In genomic region chr1:21670059-21670881, GRCh38 we compare ENCODE assay signal across 1 cellular context.
A peak's percentile ranks its signal among the peaks of the same experiment; 100 is the strongest.
TF ChIP-seq lines count a peak whose summit lies in the region.

No MANE protein-coding gene starts in this region.

TF ChIP-seq in K562, 482 proteins besides CTCF, POLR2A, EP300 and RAD21 (continued from another document and continues in another):
- peak in 1 of 2 experiments; percentile 30; a peak in 1 of 4 replicates for TF ChIP-seq FOXK2 (conservative IDR thresholded peaks at IDR 0.05 in 1 of 2, IDR thresholded peaks at IDR 0.05 in 1 of 2; ENCODE audit: low read depth in 2 of 2)
- peak; percentile 84 for TF ChIP-seq ZNF395 (CRISPR knock-in tag; IDR thresholded peaks at IDR 0.05)
- TF ChIP-seq NFRKB (IDR thresholded peaks at IDR 0.05; ENCODE audit: low read depth): peak; percentile 59; the same call in 1 of the 2 replicates
- TF ChIP-seq NFATC3 (IDR thresholded peaks at IDR 0.05): peak; percentile 31; the same call in 1 of the 2 replicates
- peak; percentile 4 for TF ChIP-seq PRDM10 (IDR thresholded peaks at IDR 0.05; ENCODE audit: partially characterized antibody)
- TF ChIP-seq ZFX (CRISPR knock-in tag; IDR thresholded peaks at IDR 0.05): peak; percentile 71
- no peak for TF ChIP-seq ETV6 (IDR thresholded peaks at IDR 0.05; ENCODE audit: borderline replicate concordance in 1 of 2, low read depth in 2 of 2, low read length in 1 of 2)
- 0 out of 2 replicates have a peak, but pooled peaks have one; percentile 41 for TF ChIP-seq ETV6 (CRISPR knock-in tag; IDR thresholded peaks at IDR 0.05; ENCODE audit: borderline replicate concordance)
- TF ChIP-seq BACH1 (tag; IDR thresholded peaks at IDR 0.05): 0 out of 2 replicates have a peak, but pooled peaks have one; percentile 40
- TF ChIP-seq PML (IDR thresholded peaks at IDR 0.05; ENCODE audit: low read length): 0 out of 2 replicates have a peak, but pooled peaks have one; percentile 9
- TF ChIP-seq, protein P1, sequence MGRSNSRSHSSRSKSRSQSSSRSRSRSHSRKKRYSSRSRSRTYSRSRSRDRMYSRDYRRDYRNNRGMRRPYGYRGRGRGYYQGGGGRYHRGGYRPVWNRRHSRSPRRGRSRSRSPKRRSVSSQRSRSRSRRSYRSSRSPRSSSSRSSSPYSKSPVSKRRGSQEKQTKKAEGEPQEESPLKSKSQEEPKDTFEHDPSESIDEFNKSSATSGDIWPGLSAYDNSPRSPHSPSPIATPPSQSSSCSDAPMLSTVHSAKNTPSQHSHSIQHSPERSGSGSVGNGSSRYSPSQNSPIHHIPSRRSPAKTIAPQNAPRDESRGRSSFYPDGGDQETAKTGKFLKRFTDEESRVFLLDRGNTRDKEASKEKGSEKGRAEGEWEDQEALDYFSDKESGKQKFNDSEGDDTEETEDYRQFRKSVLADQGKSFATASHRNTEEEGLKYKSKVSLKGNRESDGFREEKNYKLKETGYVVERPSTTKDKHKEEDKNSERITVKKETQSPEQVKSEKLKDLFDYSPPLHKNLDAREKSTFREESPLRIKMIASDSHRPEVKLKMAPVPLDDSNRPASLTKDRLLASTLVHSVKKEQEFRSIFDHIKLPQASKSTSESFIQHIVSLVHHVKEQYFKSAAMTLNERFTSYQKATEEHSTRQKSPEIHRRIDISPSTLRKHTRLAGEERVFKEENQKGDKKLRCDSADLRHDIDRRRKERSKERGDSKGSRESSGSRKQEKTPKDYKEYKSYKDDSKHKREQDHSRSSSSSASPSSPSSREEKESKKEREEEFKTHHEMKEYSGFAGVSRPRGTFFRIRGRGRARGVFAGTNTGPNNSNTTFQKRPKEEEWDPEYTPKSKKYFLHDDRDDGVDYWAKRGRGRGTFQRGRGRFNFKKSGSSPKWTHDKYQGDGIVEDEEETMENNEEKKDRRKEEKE (IDR thresholded peaks at IDR 0.05; ENCODE audit: borderline replicate concordance in 1 of 2, control insufficient read depth in 1 of 2, low read depth in 2 of 2, low read length in 1 of 2): no peak
- TF ChIP-seq SRF (CRISPR knock-in tag; IDR thresholded peaks at IDR 0.05): 0 out of 4 replicates have a peak, but pooled peaks of 1 of the 2 experiments have one; percentile 32
- TF ChIP-seq SMAD4 (CRISPR knock-in tag; conservative IDR thresholded peaks at IDR 0.05): peak; percentile 28
- TF ChIP-seq ZNF668 (CRISPR knock-in tag; IDR thresholded peaks at IDR 0.05): peak; percentile 54; the same call in 1 of the 2 replicates
- TF ChIP-seq, protein P2, sequence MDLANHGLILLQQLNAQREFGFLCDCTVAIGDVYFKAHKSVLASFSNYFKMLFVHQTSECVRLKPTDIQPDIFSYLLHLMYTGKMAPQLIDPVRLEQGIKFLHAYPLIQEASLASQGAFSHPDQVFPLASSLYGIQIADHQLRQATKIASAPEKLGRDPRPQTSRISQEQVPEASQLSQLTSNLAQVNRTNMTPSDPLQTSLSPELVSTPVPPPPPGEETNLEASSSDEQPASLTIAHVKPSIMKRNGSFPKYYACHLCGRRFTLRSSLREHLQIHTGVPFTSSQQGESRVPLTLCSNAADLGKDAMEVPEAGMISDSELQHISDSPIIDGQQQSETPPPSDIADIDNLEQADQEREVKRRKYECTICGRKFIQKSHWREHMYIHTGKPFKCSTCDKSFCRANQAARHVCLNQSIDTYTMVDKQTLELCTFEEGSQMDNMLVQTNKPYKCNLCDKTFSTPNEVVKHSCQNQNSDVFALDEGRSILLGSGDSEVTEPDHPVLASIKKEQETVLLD (IDR thresholded peaks at IDR 0.05): peak; percentile 63; the same call in 1 of the 2 replicates
- TF ChIP-seq NR2C1 (IDR thresholded peaks at IDR 0.05): no peak
- TF ChIP-seq NR2C1 (tag; IDR thresholded peaks at IDR 0.05): 0 out of 2 replicates have a peak, but pooled peaks have one; percentile 22
- peak in 1 of 2 experiments; percentile 32; a peak in 1 of 4 replicates for TF ChIP-seq TEAD1 (CRISPR knock-in tag; IDR thresholded peaks at IDR 0.05)
- TF ChIP-seq ATF3 (IDR thresholded peaks at IDR 0.05): peak; percentile 44; the same call in 1 of the 2 replicates
- no peak for TF ChIP-seq ATF3 (CRISPR knock-in tag; conservative IDR thresholded peaks at IDR 0.05)
- no peak for TF ChIP-seq ZNF146 (CRISPR knock-in tag; IDR thresholded peaks at IDR 0.05; ENCODE audit: unreplicated experiment)
- peak in 1 of 2 experiments; percentile 20; a peak in 1 of 4 replicates for TF ChIP-seq FOXA3 (CRISPR knock-in tag; conservative IDR thresholded peaks at IDR 0.05 in 1 of 2, IDR thresholded peaks at IDR 0.05 in 1 of 2)
- 0 out of 2 replicates have a peak, but pooled peaks have one; percentile 17 for TF ChIP-seq ZNF766 (CRISPR knock-in tag; conservative IDR thresholded peaks at IDR 0.05)
- no peak for TF ChIP-seq POU5F1 (IDR thresholded peaks at IDR 0.05; ENCODE audit: borderline replicate concordance, low read depth, low read length, partially characterized antibody)
- TF ChIP-seq NEUROD1 (IDR thresholded peaks at IDR 0.05; ENCODE audit: borderline replicate concordance, low read depth, low read length, partially characterized antibody): peak; percentile 7
- TF ChIP-seq, protein P3, sequence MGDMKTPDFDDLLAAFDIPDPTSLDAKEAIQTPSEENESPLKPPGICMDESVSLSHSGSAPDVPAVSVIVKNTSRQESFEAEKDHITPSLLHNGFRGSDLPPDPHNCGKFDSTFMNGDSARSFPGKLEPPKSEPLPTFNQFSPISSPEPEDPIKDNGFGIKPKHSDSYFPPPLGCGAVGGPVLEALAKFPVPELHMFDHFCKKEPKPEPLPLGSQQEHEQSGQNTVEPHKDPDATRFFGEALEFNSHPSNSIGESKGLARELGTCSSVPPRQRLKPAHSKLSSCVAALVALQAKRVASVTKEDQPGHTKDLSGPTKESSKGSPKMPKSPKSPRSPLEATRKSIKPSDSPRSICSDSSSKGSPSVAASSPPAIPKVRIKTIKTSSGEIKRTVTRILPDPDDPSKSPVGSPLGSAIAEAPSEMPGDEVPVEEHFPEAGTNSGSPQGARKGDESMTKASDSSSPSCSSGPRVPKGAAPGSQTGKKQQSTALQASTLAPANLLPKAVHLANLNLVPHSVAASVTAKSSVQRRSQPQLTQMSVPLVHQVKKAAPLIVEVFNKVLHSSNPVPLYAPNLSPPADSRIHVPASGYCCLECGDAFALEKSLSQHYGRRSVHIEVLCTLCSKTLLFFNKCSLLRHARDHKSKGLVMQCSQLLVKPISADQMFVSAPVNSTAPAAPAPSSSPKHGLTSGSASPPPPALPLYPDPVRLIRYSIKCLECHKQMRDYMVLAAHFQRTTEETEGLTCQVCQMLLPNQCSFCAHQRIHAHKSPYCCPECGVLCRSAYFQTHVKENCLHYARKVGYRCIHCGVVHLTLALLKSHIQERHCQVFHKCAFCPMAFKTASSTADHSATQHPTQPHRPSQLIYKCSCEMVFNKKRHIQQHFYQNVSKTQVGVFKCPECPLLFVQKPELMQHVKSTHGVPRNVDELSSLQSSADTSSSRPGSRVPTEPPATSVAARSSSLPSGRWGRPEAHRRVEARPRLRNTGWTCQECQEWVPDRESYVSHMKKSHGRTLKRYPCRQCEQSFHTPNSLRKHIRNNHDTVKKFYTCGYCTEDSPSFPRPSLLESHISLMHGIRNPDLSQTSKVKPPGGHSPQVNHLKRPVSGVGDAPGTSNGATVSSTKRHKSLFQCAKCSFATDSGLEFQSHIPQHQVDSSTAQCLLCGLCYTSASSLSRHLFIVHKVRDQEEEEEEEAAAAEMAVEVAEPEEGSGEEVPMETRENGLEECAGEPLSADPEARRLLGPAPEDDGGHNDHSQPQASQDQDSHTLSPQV (IDR thresholded peaks at IDR 0.05): peak; percentile 93
- TF ChIP-seq CEBPG (CRISPR knock-in tag; IDR thresholded peaks at IDR 0.05): peak; percentile 85
- peak; percentile 42 to 86; a peak in 3 of 4 replicates for TF ChIP-seq CEBPG (tag; conservative IDR thresholded peaks at IDR 0.05 in 1 of 2, IDR thresholded peaks at IDR 0.05 in 1 of 2)
- TF ChIP-seq ZBTB17 (CRISPR knock-in tag; IDR thresholded peaks at IDR 0.05): peak; percentile 55; the same call in 1 of the 2 replicates
- peak; percentile 74 for TF ChIP-seq EGR1 (conservative IDR thresholded peaks at IDR 0.05)
- 0 out of 2 replicates have a peak, but pooled peaks have one; percentile 57 for TF ChIP-seq ZFP91 (CRISPR knock-in tag; IDR thresholded peaks at IDR 0.05)
- TF ChIP-seq HINFP (tag; conservative IDR thresholded peaks at IDR 0.05; ENCODE audit: low read depth): peak; percentile 33; the same call in 1 of the 2 replicates
- no peak for TF ChIP-seq BRD9 (IDR thresholded peaks at IDR 0.05; ENCODE audit: low read depth, partially characterized antibody)
- TF ChIP-seq ZNF561 (CRISPR knock-in tag; conservative IDR thresholded peaks at IDR 0.05): no peak
- TF ChIP-seq ZNF175 (CRISPR knock-in tag; IDR thresholded peaks at IDR 0.05; ENCODE audit: low read depth): peak; percentile 51; the same call in 1 of the 2 replicates
- peak; percentile 54; the same call in 1 of the 2 replicates for TF ChIP-seq NR2C2 (CRISPR knock-in tag; IDR thresholded peaks at IDR 0.05)
- peak; percentile 58 for TF ChIP-seq NR2C2 (tag; IDR thresholded peaks at IDR 0.05)
- 0 out of 2 replicates have a peak, but pooled peaks have one; percentile 38 for TF ChIP-seq BHLHE40 (IDR thresholded peaks at IDR 0.05; ENCODE audit: low read length)
- TF ChIP-seq, protein P4, sequence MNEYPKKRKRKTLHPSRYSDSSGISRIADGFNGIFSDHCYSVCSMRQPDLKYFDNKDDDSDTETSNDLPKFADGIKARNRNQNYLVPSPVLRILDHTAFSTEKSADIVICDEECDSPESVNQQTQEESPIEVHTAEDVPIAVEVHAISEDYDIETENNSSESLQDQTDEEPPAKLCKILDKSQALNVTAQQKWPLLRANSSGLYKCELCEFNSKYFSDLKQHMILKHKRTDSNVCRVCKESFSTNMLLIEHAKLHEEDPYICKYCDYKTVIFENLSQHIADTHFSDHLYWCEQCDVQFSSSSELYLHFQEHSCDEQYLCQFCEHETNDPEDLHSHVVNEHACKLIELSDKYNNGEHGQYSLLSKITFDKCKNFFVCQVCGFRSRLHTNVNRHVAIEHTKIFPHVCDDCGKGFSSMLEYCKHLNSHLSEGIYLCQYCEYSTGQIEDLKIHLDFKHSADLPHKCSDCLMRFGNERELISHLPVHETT (CRISPR knock-in tag; conservative IDR thresholded peaks at IDR 0.05 in 1 of 2, IDR thresholded peaks at IDR 0.05 in 1 of 2): 0 out of 4 replicates have a peak, but pooled peaks of 1 of the 2 experiments have one; percentile 30
- 0 out of 2 replicates have a peak, but pooled peaks have one; percentile 45 for TF ChIP-seq KLF13 (tag; IDR thresholded peaks at IDR 0.05; ENCODE audit: borderline replicate concordance, low read depth)
